In the genomic region with DNA sequence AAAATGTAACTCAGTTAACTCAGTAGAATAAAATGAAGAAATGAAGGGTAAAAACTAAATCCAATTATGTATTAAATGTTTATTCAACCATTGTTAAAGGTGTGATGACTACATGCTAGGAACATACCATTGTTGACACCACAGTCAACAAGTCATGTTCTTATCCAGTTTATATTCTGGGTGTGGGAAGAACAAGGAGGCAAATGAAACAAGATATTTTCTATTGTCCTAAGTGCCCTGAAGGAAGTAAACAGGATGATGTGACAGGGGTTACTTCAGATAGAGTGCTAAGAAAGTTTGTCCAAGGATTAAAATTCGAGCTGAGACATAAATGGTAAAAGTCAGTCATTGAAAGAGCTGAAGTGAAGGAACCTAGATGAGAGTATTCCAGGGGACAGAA, we compare ENCODE assay signal across 31 cellular contexts. TPM values are rescaled to one million over a fixed set of nuclear protein-coding genes. Genes with fewer than 3 reads are reported as not detected.
"Had no signal": no experiment of that assay in that cellular context is flagged by ENCODE, and none has a peak within 500 bp of the region (broad histone marks: within the 10 kb centered on the region; RNA-seq: fewer than 3 reads in every experiment).

No MANE protein-coding gene starts in this region.

- H3K27me3 Mint-ChIP-seq: activated CD4-positive, alpha-beta T cell treated with anti-CD3 and anti-CD28 coated beads for 36 hours; naive B cell; progenitor cell of endocrine pancreas had no signal

- H3K4me1 Mint-ChIP-seq: naive B cell, nephron progenitor cell had no signal

- H3K4me3 ChIP-seq: adrenal gland, body of pancreas, cardiac muscle cell, colonic mucosa, dorsolateral prefrontal cortex, esophagus squamous epithelium, heart right ventricle, left ventricle myocardium inferior, ovary, skin epidermis, testis, transverse colon had no signal

- DNase-seq: activated CD4-positive, alpha-beta T cell treated with anti-CD3 and anti-CD28 coated beads for 36 hours; activated CD4-positive, CD25-positive, alpha-beta regulatory T cell; activated CD8-positive, alpha-beta memory T cell treated with anti-CD3 and anti-CD28 coated beads, Interleukin-2, amount 50 U/mL, for 4 hours; activated gamma-delta T cell treated with Interleukin-2 at 50 U/mL for 16 hours; activated T-cell treated with anti-CD3 and anti-CD28 coated beads, Interleukin-2, amount 50 U/mL, for 1 hour; adrenal gland; aorta; body of pancreas; cerebellar nuclear complex; colonic mucosa; dorsolateral prefrontal cortex; effector memory CD4-positive, alpha-beta T cell; esophagus squamous epithelium; foreskin melanocyte; heart right ventricle; left ventricle myocardium inferior; naive B cell; nephron progenitor cell; ovary; stimulated activated CD4-positive, alpha-beta T cell treated with anti-CD3 and anti-CD28 coated beads, Interleukin-12 subunit alpha, Interleukin-12 subunit beta, amount 100 ng/mL, for 4 hours; stimulated activated CD4-positive, alpha-beta T cell treated with anti-CD3 and anti-CD28 coated beads, Interleukin-4, amount 100 ng/mL, for 1 hour; stimulated activated naive CD8-positive, alpha-beta T cell treated with anti-CD3 and anti-CD28 coated beads, Interleukin-15, Interleukin-2, amounts not matched to agents 100 U/mL and 50 U/mL, for 24 hours; testis; transverse colon had no signal

- H3K36me3 ChIP-seq: ovary had no signal

- H3K36me3 Mint-ChIP-seq: activated naive CD4-positive, alpha-beta T cell treated with anti-CD3 and anti-CD28 coated beads, Interleukin-2, amount 50 U/mL, for 72 hours had no signal

- H3K9me3 ChIP-seq: adrenal gland, body of pancreas, colonic mucosa, esophagus squamous epithelium, heart right ventricle, left ventricle myocardium inferior, ovary, testis, transverse colon had no signal

- H3K27ac ChIP-seq: adrenal gland, body of pancreas, cardiac muscle cell, colonic mucosa, dorsolateral prefrontal cortex, esophagus squamous epithelium, heart right ventricle, left ventricle myocardium inferior, ovary, skin epidermis, testis, transverse colon had no signal

- ATAC-seq: activated CD4-positive, alpha-beta T cell treated with anti-CD3 and anti-CD28 coated beads for 36 hours; activated naive CD4-positive, alpha-beta T cell treated with anti-CD3 and anti-CD28 coated beads, Interleukin-2, amount 50 U/mL, for 72 hours; body of pancreas; heart right ventricle; sciatic nerve; stimulated activated naive CD8-positive, alpha-beta T cell treated with anti-CD3 and anti-CD28 coated beads, Interleukin-15, Interleukin-2, amounts not matched to agents 100 U/mL and 50 U/mL, for 24 hours had no signal

- H3K27me3 ChIP-seq: adrenal gland, body of pancreas, cardiac muscle cell, colonic mucosa, dorsolateral prefrontal cortex, esophagus squamous epithelium, heart right ventricle, ovary, testis, transverse colon had no signal

- H3K4me3 Mint-ChIP-seq: activated CD4-positive, alpha-beta T cell treated with anti-CD3 and anti-CD28 coated beads for 36 hours; naive B cell; nephron progenitor cell had no signal

- H3K9me3 Mint-ChIP-seq: activated naive CD4-positive, alpha-beta T cell treated with anti-CD3 and anti-CD28 coated beads, Interleukin-2, amount 50 U/mL, for 72 hours; naive B cell; nephron progenitor cell had no signal

- H3K4me1 ChIP-seq: adrenal gland, colonic mucosa, esophagus squamous epithelium, left ventricle myocardium inferior, testis, transverse colon had no signal

- H3K27ac Mint-ChIP-seq: activated CD4-positive, alpha-beta T cell treated with anti-CD3 and anti-CD28 coated beads for 36 hours; activated naive CD4-positive, alpha-beta T cell treated with anti-CD3 and anti-CD28 coated beads, Interleukin-2, amount 50 U/mL, for 72 hours; nephron progenitor cell; progenitor cell of endocrine pancreas had no signal

RNA-seq across cellular contexts. Expression of a gene that starts 32.0 kb away (rescaled TPM):
- total RNA-seq: activated CD4-positive, alpha-beta T cell treated with anti-CD3 and anti-CD28 coated beads for 36 hours; activated CD8-positive, alpha-beta memory T cell treated with anti-CD3 and anti-CD28 coated beads for 36 hours; activated naive CD4-positive, alpha-beta T cell treated with anti-CD3 and anti-CD28 coated beads, Interleukin-2, amount 50 U/mL, for 72 hours; T-helper 1 cell treated with Interleukin-12 subunit alpha and Interleukin-12 subunit beta and Interleukin-4 antibody, amounts not matched to agents 30 ng/mL and 1 ng/mL, for 36 hours had no signal
